Comparison of ENCODE assay signal across 8 cellular contexts in genomic region chr17:5097101-5097834, GRCh38. TPM values are rescaled to one million over a fixed set of nuclear protein-coding genes. Genes with fewer than 3 reads are reported as not detected.
DNase-seq lines count a peak whose midpoint lies in the region; ATAC-seq, FAIRE-seq and TF ChIP-seq lines count a peak whose summit lies in the region.

No MANE protein-coding gene starts in this region.

- no peaks in the 10 kb centered on the region for H3K79me2 ChIP-seq in parathyroid adenoma

- peak overlapping the region; percentile 36 for H2AFZ ChIP-seq in parathyroid adenoma

- peaks cover 4% of the 10 kb centered on the region for H3K36me3 ChIP-seq in parathyroid adenoma (ENCODE audit: control insufficient read depth, insufficient read depth, low read length)

- TF ChIP-seq CTCF in parathyroid adenoma (IDR thresholded peaks at IDR 0.05) = no peak

- in situ Hi-C loops in ACHN (cut with HindIII; ENCODE audit: low pct_ligation_motif_present, low pct_unique_long_range_greater_than_20kb, low sequenced_read_pairs) = no loop called here

- H3K4me3 ChIP-seq in parathyroid adenoma (ENCODE audit: low read depth, low read length) = peak overlapping the region; percentile 13

- H3K4me3 Mint-ChIP-seq in T-helper 17 cell = peak overlapping the region; percentile 60

- no peak overlapping the region for H3K27ac ChIP-seq in parathyroid adenoma

- no peaks in the 10 kb centered on the region for H3K27me3 ChIP-seq in parathyroid adenoma (ENCODE audit: control insufficient read depth, insufficient read depth, low read length)

- no peak for TF ChIP-seq POLR2A in GM12892 (IDR thresholded peaks at IDR 0.05; ENCODE audit: low read depth, low read length)

- H3K36me3 Mint-ChIP-seq in T-helper 17 cell (ENCODE audit: low read depth) = peaks cover 5% of the 10 kb centered on the region

- no peak overlapping the region for H3K9ac ChIP-seq in parathyroid adenoma

- peaks cover 6% of the 10 kb centered on the region for H3K27me3 Mint-ChIP-seq in T-helper 17 cell

- H3K9me3 ChIP-seq in T-helper 17 cell (ENCODE audit: control insufficient read depth, low read length, poor library complexity, severe bottlenecking) = peaks cover 27% of the 10 kb centered on the region
- peaks cover 8% of the 10 kb centered on the region for H3K9me3 ChIP-seq in parathyroid adenoma (ENCODE audit: control insufficient read depth, low read length)

- DNase-seq in DMS79 (lab: John Stamatoyannopoulos, UW) (peak; percentile 77), T-helper 17 cell (no peak), Right ventricle myocardium superior (peak; percentile 83), ACHN (no peak), GM12892 (ENCODE audit: insufficient read length) (no peak)

- H3K4me1 Mint-ChIP-seq in T-helper 17 cell = no peaks in the 10 kb centered on the region

- H3K4me1 ChIP-seq in parathyroid adenoma = no peaks in the 10 kb centered on the region

- intact Hi-C loops in Right ventricle myocardium superior (cut with DNase I) = no loop called here

- H3K4me2 ChIP-seq in parathyroid adenoma (ENCODE audit: low read length) = no peak overlapping the region

- no peak overlapping the region for H3K27ac Mint-ChIP-seq in T-helper 17 cell

- ATAC-seq in T-helper 17 cell (peak; percentile 75), Right ventricle myocardium superior (ENCODE audit: poor library complexity) (peak; percentile 93), HG03354 (IDR thresholded peaks at IDR 0.05; ENCODE audit: poor library complexity, severe bottlenecking, unreplicated experiment) (no peak), HG02870 (IDR thresholded peaks at IDR 0.05; ENCODE audit: unreplicated experiment) (no peak)

- FAIRE-seq in GM12892 (lab: Jason Lieb, UNC) = no peak

RNA-seq across cellular contexts. Expression of gene ZNF232, which starts 14.4 kb away (rescaled TPM):
- 1 to 10 TPM; 3.4 to 4.1 TPM for total RNA-seq in T-helper 17 cell
- 3.3 TPM for total RNA-seq in Right ventricle myocardium superior
- 10.8 TPM for polyA plus RNA-seq in GM12892 (2012; ENCODE audit: missing spikeins)

RNA-seq across cellular contexts. Expression of gene USP6, which starts 18.6 kb away (rescaled TPM):
- total RNA-seq in T-helper 17 cell (under 1 TPM; 0.05 to 0.13 TPM), Right ventricle myocardium superior (not detected)
- 0.15 TPM for polyA plus RNA-seq in GM12892 (2012; ENCODE audit: missing spikeins)

RNA-seq across cellular contexts. Expression of gene ZFP3, which starts 19.0 kb away (rescaled TPM):
- total RNA-seq in T-helper 17 cell = 1 to 10 TPM; 2.5 to 3.6 TPM
- 9.3 TPM for total RNA-seq in Right ventricle myocardium superior
- polyA plus RNA-seq in GM12892 (2012; ENCODE audit: missing spikeins) = 0.72 TPM

Comparison
In these comparisons a context has a peak if more than half of its experiments do, and no peak if none do; other contexts are left out.
1. DNase-seq: peak in DMS79 (single experiment) and Right ventricle myocardium superior (single experiment); none in T-helper 17 cell (0 of 3), ACHN (single experiment) and GM12892 (single experiment).
2. ATAC-seq: peak in T-helper 17 cell (single experiment) and Right ventricle myocardium superior (single experiment); none in HG03354 (single experiment) and HG02870 (single experiment).